9 cellular contexts compared by ENCODE assay signal in the genomic region with DNA sequence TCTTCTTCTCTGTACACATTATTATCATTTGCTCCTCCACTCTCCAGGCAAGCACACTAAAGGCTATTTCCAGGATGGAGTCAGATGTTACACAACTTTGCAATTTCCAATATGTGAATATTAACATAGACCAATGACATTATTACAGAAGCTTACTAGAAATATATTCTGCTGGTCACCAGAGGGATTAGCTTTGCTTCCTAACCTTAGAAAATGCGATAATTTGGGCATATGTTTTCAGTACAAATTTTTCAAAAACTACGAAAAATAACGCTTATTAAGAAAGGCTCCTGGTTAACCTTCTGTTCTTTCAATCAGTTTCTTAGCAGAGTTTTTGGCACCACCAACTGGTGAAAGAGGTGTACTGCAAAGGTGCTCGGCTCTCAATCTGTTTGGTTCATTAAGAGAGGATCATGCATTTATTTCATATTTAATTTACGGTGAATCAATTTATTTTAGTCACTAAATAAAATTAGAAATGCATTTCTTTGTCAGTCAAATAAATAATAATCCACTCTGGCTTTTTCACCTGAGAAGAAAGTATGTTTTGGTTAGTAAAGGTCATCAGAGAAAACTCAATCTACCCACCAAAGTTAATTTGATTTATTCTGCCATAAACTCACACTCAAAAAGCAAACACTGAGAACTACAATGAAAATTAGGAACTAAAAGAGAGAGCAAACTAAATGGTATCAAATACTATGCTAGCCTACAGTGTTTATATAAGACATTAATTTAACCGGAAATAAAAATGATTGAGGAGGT. TPM values are rescaled to one million over a fixed set of nuclear protein-coding genes. Genes with fewer than 3 reads are reported as not detected.
DNase-seq lines count a peak whose midpoint lies in the region; ATAC-seq and TF ChIP-seq lines count a peak whose summit lies in the region.
"Had no signal": no experiment of that assay in that cellular context is flagged by ENCODE, and none has a peak within 500 bp of the region (broad histone marks: within the 10 kb centered on the region; RNA-seq: fewer than 3 reads in every experiment).

No MANE protein-coding gene starts in this region.

- peaks cover 5 to 30% (median 12%) of the 10 kb centered on the region in 3 donors for H3K4me1 ChIP-seq in esophagus squamous epithelium
- peaks cover 9% of the 10 kb centered on the region for H3K4me1 ChIP-seq in neural progenitor cell
- peaks cover 4 to 34% (median 26%) of the 10 kb centered on the region in 5 donors for H3K4me1 ChIP-seq in subcutaneous abdominal adipose tissue (ENCODE audit: control insufficient read depth in 5 of 5, insufficient read depth in 5 of 5, low read length in 5 of 5)

- H3K27ac Mint-ChIP-seq in neural progenitor cell: no peak overlapping the region
- H3K27ac Mint-ChIP-seq: activated naive CD4-positive, alpha-beta T cell treated with anti-CD3 and anti-CD28 coated beads, Interleukin-2, amount 50 U/mL, for 72 hours had no signal

- H3F3A ChIP-seq in neural progenitor cell (ENCODE audit: low read depth): peaks cover 15% of the 10 kb centered on the region

- TF ChIP-seq POLR2A in esophagus squamous epithelium (IDR thresholded peaks at IDR 0.05): no peak

- no peak for ATAC-seq in GM19351 (IDR thresholded peaks at IDR 0.05; ENCODE audit: unreplicated experiment)
- ATAC-seq: activated naive CD4-positive, alpha-beta T cell treated with anti-CD3 and anti-CD28 coated beads, Interleukin-2, amount 50 U/mL, for 72 hours had no signal

- intact Hi-C loops in esophagus squamous epithelium (cut with DNase I): no loop called here

- H3K4me3 ChIP-seq in esophagus squamous epithelium (no peak overlapping the region), neural progenitor cell (no peak overlapping the region), subcutaneous abdominal adipose tissue (ENCODE audit: low read depth in 1 of 5, low read length in 5 of 5) (no peak overlapping the region)

- H3K9ac ChIP-seq in neural progenitor cell: no peak overlapping the region
- no peak overlapping the region for H3K9ac ChIP-seq in subcutaneous abdominal adipose tissue (ENCODE audit: low read length in 5 of 5)

- H3K36me3 Mint-ChIP-seq in neural progenitor cell: no peaks in the 10 kb centered on the region
- H3K36me3 Mint-ChIP-seq: activated naive CD4-positive, alpha-beta T cell treated with anti-CD3 and anti-CD28 coated beads, Interleukin-2, amount 50 U/mL, for 72 hours had no signal

- H3K4me3 Mint-ChIP-seq in neural progenitor cell: no peak overlapping the region

- H3K4me2 ChIP-seq in neural progenitor cell: no peak overlapping the region

- TF ChIP-seq CTCF in esophagus squamous epithelium (IDR thresholded peaks at IDR 0.05) (peak; percentile 87 to 96 (median 92)), neural progenitor cell (IDR thresholded peaks at IDR 0.05) (peak; percentile 98)

- H3K9me3 ChIP-seq in esophagus squamous epithelium (no peaks in the 10 kb centered on the region), neural progenitor cell (ENCODE audit: low read depth) (no peaks in the 10 kb centered on the region), subcutaneous abdominal adipose tissue (ENCODE audit: control insufficient read depth in 5 of 5, low read length in 5 of 5) (no peaks in the 10 kb centered on the region)

- peaks cover 43% of the 10 kb centered on the region for H3K4me1 Mint-ChIP-seq in neural progenitor cell

- H3K27ac ChIP-seq in esophagus squamous epithelium: no peak overlapping the region
- H3K27ac ChIP-seq in neural progenitor cell: no peak overlapping the region
- peak overlapping the region; percentile 4 for H3K27ac ChIP-seq in subcutaneous abdominal adipose tissue (ENCODE audit: low read depth, low read length)

- WGBS in esophagus squamous epithelium, 2 donors: 15 to 18% methylated on average over 6 of the region's 6 CpGs

- DNase-seq in DMS153 (lab: John Stamatoyannopoulos, UW) (peak; percentile 19), HS-5 (ENCODE audit: low read depth) (peak; percentile 41), OCI-M1 (lab: John Stamatoyannopoulos, UW) (peak; percentile 69), activated T-cell treated with anti-CD3 and anti-CD28 coated beads for 24 hours (ENCODE audit: low read depth) (peak; percentile 52), esophagus squamous epithelium (lab: John Stamatoyannopoulos, UW) (no peak), neural progenitor cell (ENCODE audit: low spot score) (peak; percentile 62)

- peaks cover 2% of the 10 kb centered on the region for H3K27me3 Mint-ChIP-seq in neural progenitor cell (ENCODE audit: insufficient read depth, low read depth)

- no peaks in the 10 kb centered on the region for H3K9me3 Mint-ChIP-seq in neural progenitor cell
- H3K9me3 Mint-ChIP-seq: activated naive CD4-positive, alpha-beta T cell treated with anti-CD3 and anti-CD28 coated beads, Interleukin-2, amount 50 U/mL, for 72 hours had no signal

- no peaks in the 10 kb centered on the region for H4K20me1 ChIP-seq in neural progenitor cell (ENCODE audit: low read depth)

- H3K27me3 ChIP-seq in esophagus squamous epithelium (no peaks in the 10 kb centered on the region), neural progenitor cell (no peaks in the 10 kb centered on the region), subcutaneous abdominal adipose tissue (ENCODE audit: control insufficient read depth in 5 of 5, insufficient read depth in 4 of 5, low read length in 5 of 5) (no peaks in the 10 kb centered on the region)

- H3K36me3 ChIP-seq in esophagus squamous epithelium (no peaks in the 10 kb centered on the region), neural progenitor cell (no peaks in the 10 kb centered on the region), subcutaneous abdominal adipose tissue (ENCODE audit: control insufficient read depth in 5 of 5, insufficient read depth in 5 of 5, low read length in 5 of 5) (no peaks in the 10 kb centered on the region)

- H3K79me2 ChIP-seq in neural progenitor cell (ENCODE audit: low read depth): no peaks in the 10 kb centered on the region

- no peak overlapping the region for H2AFZ ChIP-seq in neural progenitor cell (replicated peaks)

RNA-seq across cellular contexts. Expression of a gene that starts 39.2 kb away (rescaled TPM):
- total RNA-seq in esophagus squamous epithelium (1 to 10 TPM; 3.4 to 8.0 (median 5.5) TPM), neural progenitor cell (ENCODE audit: low replicate concordance) (20.0 and 27.6 TPM in 2 replicates)

RNA-seq across cellular contexts. Expression of a gene that starts 40.4 kb away (rescaled TPM):
- 10 to 100 TPM in 3 of 4 donors, 1 to 10 TPM in 1; 9.1 to 24.5 (median 16.4) TPM for total RNA-seq in esophagus squamous epithelium
- total RNA-seq in neural progenitor cell (ENCODE audit: low replicate concordance): 59.2 and 63.4 TPM in 2 replicates
